ENCODE assay signal across 16 cellular contexts in genomic region chr3:172281884-172282283, GRCh38.
DNase-seq lines count a peak whose midpoint lies in the region; ATAC-seq and TF ChIP-seq lines count a peak whose summit lies in the region.
"Had no signal": no experiment of that assay in that cellular context is flagged by ENCODE, and none has a peak within 500 bp of the region (broad histone marks: within the 10 kb centered on the region; RNA-seq: fewer than 3 reads in every experiment).

No MANE protein-coding gene starts in this region.

- POLR2A ChIA-PET in MCF 10A (lab: Yijun Ruan, JAX), result interaction anchor here (1.5 kb wide), 1 partner anchor 141 kb away, joined by 3 read pairs; no protein-coding TSS in a partner anchor

- H3K27me3 Mint-ChIP-seq in MCF 10A (ENCODE audit: insufficient read depth, unreplicated experiment) (no peaks in the 10 kb centered on the region), endothelial cell (ENCODE audit: unreplicated experiment) (peaks cover 7% of the 10 kb centered on the region), osteocyte (ENCODE audit: unreplicated experiment) (no peaks in the 10 kb centered on the region)
- H3K27me3 Mint-ChIP-seq in activated T-helper 1 cell treated with anti-CD3 and anti-CD28 coated beads, Interleukin-12 subunit alpha, Interleukin-12 subunit beta, Interleukin-2, Interleukin-4 antibody, amounts not matched to agents 30 ng/mL and 10 ng/mL and 1 ng/mL, durations not matched to agents 14 hours and 24 hours and 36 hours (ENCODE audit: insufficient read depth), result no peaks in the 10 kb centered on the region
- H3K27me3 Mint-ChIP-seq in natural killer cell treated with Interleukin-12 subunit alpha and Interleukin-12 subunit beta and Interleukin-15 and Interleukin-18, amount 100 ng/mL, for 72 hours, result no peaks in the 10 kb centered on the region
- H3K27me3 Mint-ChIP-seq: CD8-positive, alpha-beta memory T cell had no signal

- H3K9me3 Mint-ChIP-seq in MCF 10A (ENCODE audit: unreplicated experiment), result no peaks in the 10 kb centered on the region
- H3K9me3 Mint-ChIP-seq in endothelial cell (ENCODE audit: unreplicated experiment), result no peaks in the 10 kb centered on the region
- no peaks in the 10 kb centered on the region for H3K9me3 Mint-ChIP-seq in osteocyte (ENCODE audit: unreplicated experiment)
- no peaks in the 10 kb centered on the region for H3K9me3 Mint-ChIP-seq in activated T-helper 1 cell treated with anti-CD3 and anti-CD28 coated beads, Interleukin-12 subunit alpha, Interleukin-12 subunit beta, Interleukin-2, Interleukin-4 antibody, amounts not matched to agents 30 ng/mL and 10 ng/mL and 1 ng/mL, durations not matched to agents 14 hours and 24 hours and 36 hours
- H3K9me3 Mint-ChIP-seq in natural killer cell treated with Interleukin-12 subunit alpha and Interleukin-12 subunit beta and Interleukin-15 and Interleukin-18, amount 100 ng/mL, for 72 hours, result no peaks in the 10 kb centered on the region
- H3K9me3 Mint-ChIP-seq: CD8-positive, alpha-beta memory T cell; HFFc6 had no signal

- CTCF ChIA-PET in MCF 10A (lab: Yijun Ruan, JAX), result interaction anchor here (1.5 kb wide), 1 partner anchor 50 kb away, joined by 3 read pairs; no protein-coding TSS in a partner anchor

- H3K27me3 ChIP-seq in breast epithelium (no peaks in the 10 kb centered on the region), SJSA1 (replicated peaks) (no peaks in the 10 kb centered on the region)

- peaks cover 38% of the 10 kb centered on the region for H3K36me3 Mint-ChIP-seq in MCF 10A (ENCODE audit: insufficient read depth, unreplicated experiment)
- H3K36me3 Mint-ChIP-seq in endothelial cell (ENCODE audit: low read depth, unreplicated experiment), result peaks cover 26% of the 10 kb centered on the region
- peaks cover 39% of the 10 kb centered on the region for H3K36me3 Mint-ChIP-seq in osteocyte (ENCODE audit: unreplicated experiment)
- peaks cover 2% of the 10 kb centered on the region for H3K36me3 Mint-ChIP-seq in activated T-helper 1 cell treated with anti-CD3 and anti-CD28 coated beads, Interleukin-12 subunit alpha, Interleukin-12 subunit beta, Interleukin-2, Interleukin-4 antibody, amounts not matched to agents 30 ng/mL and 10 ng/mL and 1 ng/mL, durations not matched to agents 14 hours and 24 hours and 36 hours (ENCODE audit: low read depth)
- peaks cover 16% of the 10 kb centered on the region for H3K36me3 Mint-ChIP-seq in natural killer cell treated with Interleukin-12 subunit alpha and Interleukin-12 subunit beta and Interleukin-15 and Interleukin-18, amount 100 ng/mL, for 72 hours

- DNase-seq in MCF 10A (ENCODE audit: unreplicated experiment) (no peak), breast epithelium (ENCODE audit: low spot score in 2 of 2) (no peak), SJSA1 (ENCODE audit: low read depth in 1 of 2, low spot score in 2 of 2) (no peak), endothelial cell (ENCODE audit: low spot score) (no peak), osteocyte (ENCODE audit: extremely low spot score, unreplicated experiment) (no peak)
- DNase-seq in activated T-helper 1 cell treated with anti-CD3 and anti-CD28 coated beads, Interleukin-12 subunit alpha, Interleukin-12 subunit beta, Interleukin-2, Interleukin-4 antibody, amounts not matched to agents 30 ng/mL and 10 ng/mL and 1 ng/mL, durations not matched to agents 14 hours and 24 hours and 36 hours (ENCODE audit: low spot score), result no peak
- DNase-seq in natural killer cell treated with Interleukin-12 subunit alpha and Interleukin-12 subunit beta and Interleukin-15 and Interleukin-18, amount 100 ng/mL, for 72 hours (ENCODE audit: low spot score), result no peak
- DNase-seq: Caco-2; CD8-positive, alpha-beta memory T cell; DND-41; GDM1; HCEC 1CT; HFFc6 had no signal

- H3K9me3 ChIP-seq in breast epithelium (no peaks in the 10 kb centered on the region), SJSA1 (replicated peaks) (no peaks in the 10 kb centered on the region)
- H3K9me3 ChIP-seq: Caco-2 had no signal

- H3K36me3 ChIP-seq in breast epithelium (no peaks in the 10 kb centered on the region), SJSA1 (peaks cover 15% of the 10 kb centered on the region)

- H3K4me3 Mint-ChIP-seq in MCF 10A (ENCODE audit: unreplicated experiment) (no peak overlapping the region), endothelial cell (ENCODE audit: unreplicated experiment) (peak overlapping the region; percentile 6), osteocyte (ENCODE audit: unreplicated experiment) (no peak overlapping the region)
- no peak overlapping the region for H3K4me3 Mint-ChIP-seq in activated T-helper 1 cell treated with anti-CD3 and anti-CD28 coated beads, Interleukin-12 subunit alpha, Interleukin-12 subunit beta, Interleukin-2, Interleukin-4 antibody, amounts not matched to agents 30 ng/mL and 10 ng/mL and 1 ng/mL, durations not matched to agents 14 hours and 24 hours and 36 hours
- H3K4me3 Mint-ChIP-seq in natural killer cell treated with Interleukin-12 subunit alpha and Interleukin-12 subunit beta and Interleukin-15 and Interleukin-18, amount 100 ng/mL, for 72 hours, result no peak overlapping the region

- H3K27ac ChIP-seq in breast epithelium (no peak overlapping the region), SJSA1 (peak overlapping the region; percentile 32; the same call in 1 of the 2 replicates)
- H3K27ac ChIP-seq: 22Rv1, HL-60 had no signal

- H3K4me1 ChIP-seq in breast epithelium (peaks cover 0 to 4% of the 10 kb centered on the region in 2 donors), SJSA1 (replicated peaks) (peaks cover 75% of the 10 kb centered on the region)

- H3K27ac Mint-ChIP-seq in MCF 10A (ENCODE audit: low read depth, unreplicated experiment) (peak overlapping the region; percentile 3), endothelial cell (ENCODE audit: unreplicated experiment) (peak overlapping the region; percentile 55), osteocyte (ENCODE audit: unreplicated experiment) (peak overlapping the region; percentile 71)
- H3K27ac Mint-ChIP-seq in activated T-helper 1 cell treated with anti-CD3 and anti-CD28 coated beads, Interleukin-12 subunit alpha, Interleukin-12 subunit beta, Interleukin-2, Interleukin-4 antibody, amounts not matched to agents 30 ng/mL and 10 ng/mL and 1 ng/mL, durations not matched to agents 14 hours and 24 hours and 36 hours, result no peak overlapping the region
- H3K27ac Mint-ChIP-seq in natural killer cell treated with Interleukin-12 subunit alpha and Interleukin-12 subunit beta and Interleukin-15 and Interleukin-18, amount 100 ng/mL, for 72 hours, result peak overlapping the region in 1 of 2 donors; percentile 39
- H3K27ac Mint-ChIP-seq: CD8-positive, alpha-beta memory T cell had no signal

- no peak overlapping the region for H3K4me3 ChIP-seq in breast epithelium
- no peak overlapping the region for H3K4me3 ChIP-seq in SJSA1

- H3K4me1 Mint-ChIP-seq in MCF 10A (ENCODE audit: insufficient read depth, unreplicated experiment) (peaks cover 37% of the 10 kb centered on the region), endothelial cell (ENCODE audit: unreplicated experiment) (peaks cover 54% of the 10 kb centered on the region), osteocyte (ENCODE audit: unreplicated experiment) (peaks cover 85% of the 10 kb centered on the region)
- H3K4me1 Mint-ChIP-seq in activated T-helper 1 cell treated with anti-CD3 and anti-CD28 coated beads, Interleukin-12 subunit alpha, Interleukin-12 subunit beta, Interleukin-2, Interleukin-4 antibody, amounts not matched to agents 30 ng/mL and 10 ng/mL and 1 ng/mL, durations not matched to agents 14 hours and 24 hours and 36 hours (ENCODE audit: low read depth), result no peaks in the 10 kb centered on the region
- peaks cover 40 to 41% of the 10 kb centered on the region in 2 donors for H3K4me1 Mint-ChIP-seq in natural killer cell treated with Interleukin-12 subunit alpha and Interleukin-12 subunit beta and Interleukin-15 and Interleukin-18, amount 100 ng/mL, for 72 hours (ENCODE audit: low read depth in 2 of 2)
- H3K4me1 Mint-ChIP-seq: CD8-positive, alpha-beta memory T cell had no signal

- ATAC-seq in GM21737 (IDR thresholded peaks at IDR 0.05; ENCODE audit: unreplicated experiment), result no peak
- no peak for ATAC-seq in natural killer cell treated with Interleukin-12 subunit alpha and Interleukin-12 subunit beta and Interleukin-15 and Interleukin-18, amount 100 ng/mL, for 72 hours

- TF ChIP-seq POLR2A in breast epithelium (IDR thresholded peaks at IDR 0.05), result no peak

- TF ChIP-seq CTCF in MCF 10A (IDR thresholded peaks at IDR 0.05; ENCODE audit: unreplicated experiment), result no peak
- TF ChIP-seq CTCF in breast epithelium (IDR thresholded peaks at IDR 0.05), result no peak
- TF ChIP-seq CTCF in endothelial cell (IDR thresholded peaks at IDR 0.05; ENCODE audit: unreplicated experiment), result no peak
- TF ChIP-seq CTCF in osteocyte (IDR thresholded peaks at IDR 0.05), result no peak

- no TSS peak for BruUV-seq in MCF 10A (replicated peaks; lab: Mats Ljungman, UMichigan)

- intact Hi-C loops in MCF 10A (cut with micrococcal nuclease), result no loop called here
- intact Hi-C loops in breast epithelium (cut with DNase I; ENCODE audit: low total_unique reads), result no loop called here
- intact Hi-C loops in activated T-helper 1 cell treated with anti-CD3 and anti-CD28 coated beads, Interleukin-12 subunit alpha, Interleukin-12 subunit beta, Interleukin-2, Interleukin-4 antibody, amounts not matched to agents 30 ng/mL and 10 ng/mL and 1 ng/mL, durations not matched to agents 14 hours and 24 hours and 36 hours (cut with micrococcal nuclease), result no loop called here
